ENCODE assay signal across 33 cellular contexts in genomic region chr6:82415820-82416219, GRCh38. TPM values are rescaled to one million over a fixed set of nuclear protein-coding genes. Genes with fewer than 3 reads are reported as not detected.
DNase-seq lines count a peak whose midpoint lies in the region; ATAC-seq, FAIRE-seq and TF ChIP-seq lines count a peak whose summit lies in the region.
"Had no signal": no experiment of that assay in that cellular context is flagged by ENCODE, and none has a peak within 500 bp of the region (broad histone marks: within the 10 kb centered on the region; RNA-seq: fewer than 3 reads in every experiment).

No MANE protein-coding gene starts in this region.

- no peaks in the 10 kb centered on the region for H3K9me2 ChIP-seq in PC-3 (replicated peaks; ENCODE audit: low read length)

- POLR2A ChIA-PET in PC-3 (lab: Charles Lee; ENCODE audit: unreplicated experiment) (no interaction called here), HepG2 (lab: Yijun Ruan, JAX) (no interaction called here)

- no peak for TF ChIP-seq EP300 in HepG2 (IDR thresholded peaks at IDR 0.05; ENCODE audit: low read depth in 2 of 2, low read length in 2 of 2)
- no peak for TF ChIP-seq EP300 in HepG2 (CRISPR knock-in tag; IDR thresholded peaks at IDR 0.05; ENCODE audit: borderline replicate concordance)

- DNase-seq in HFFc6 (peak; percentile 7), PC-3 (peak; percentile 32), epithelial cell of prostate (ENCODE audit: low read depth, low spot score) (no peak), NCI-H524 (lab: John Stamatoyannopoulos, UW) (no peak), HepG2 (ENCODE audit: low spot score) (no peak)
- DNase-seq in activated CD8-positive, alpha-beta memory T cell treated with anti-CD3 and anti-CD28 coated beads, Interleukin-2, amount 50 U/mL, for 48 hours: no peak
- DNase-seq: activated CD4-positive, alpha-beta T cell treated with anti-CD3 and anti-CD28 coated beads for 4 hours; activated T-cell treated with anti-CD3 and anti-CD28 coated beads for 4 hours; Caco-2; GF-D8; glutamatergic neuron; Kasumi-1; NCI-H1092 treated with DMSO at 0.1 percent for 48 hours; NCI-H187 treated with DMSO at 0.1 percent for 48 hours; pancreas; Peyer's patch; retina; stimulated activated naive B cell treated with anti-CD40 and anti-IgM and Interleukin-4, amounts not matched to agents 10 μg/mL and 1 μg/mL and 100 μg/mL, for 72 hours; substantia nigra; T1000 had no signal

- H3K27ac Mint-ChIP-seq in HFFc6: no peak overlapping the region; the same call in 1 of the 2 replicates
- H3K27ac Mint-ChIP-seq: activated naive CD4-positive, alpha-beta T cell treated with anti-CD3 and anti-CD28 coated beads, Interleukin-2, amount 50 U/mL, for 72 hours; activated T-helper 2 cell treated with anti-CD3 and anti-CD28 coated beads, Interferon-gamma antibody, Interleukin-2, Interleukin-4, amounts not matched to agents 10 μg/mL and 5 μg/mL and 100 μg/mL, durations not matched to agents 14 hours and 24 hours and 36 hours; CD14-positive monocyte; memory B cell; stimulated activated naive B cell treated with anti-CD40 and anti-IgM and Interleukin-4, amounts not matched to agents 10 μg/mL and 1 μg/mL and 100 μg/mL, for 72 hours; type B pancreatic cell had no signal

- CTCF ChIA-PET in PC-3 (lab: Charles Lee) (no interaction called here), HepG2 (lab: Yijun Ruan, JAX; ENCODE audit: low intra/inter-chr PET ratio, low total read pairs) (no interaction called here)

- no peaks in the 10 kb centered on the region for H3F3A ChIP-seq in PC-3 (ENCODE audit: low read length, unreplicated experiment)

- WGBS in HepG2 (ENCODE audit: low lambda C conversion rate): 45% methylated on average over 1 of the region's 1 CpG

- H3K4me2 ChIP-seq in PC-3 (ENCODE audit: low read length) (no peak overlapping the region), HepG2 (ENCODE audit: low read depth, low read length) (no peak overlapping the region)

- H3K9me3 Mint-ChIP-seq in HFFc6: no peaks in the 10 kb centered on the region
- H3K9me3 Mint-ChIP-seq: activated T-helper 2 cell treated with anti-CD3 and anti-CD28 coated beads, Interferon-gamma antibody, Interleukin-2, Interleukin-4, amounts not matched to agents 10 μg/mL and 5 μg/mL and 100 μg/mL, durations not matched to agents 14 hours and 24 hours and 36 hours; memory B cell; neural crest cell; stimulated activated naive B cell treated with anti-CD40 and anti-IgM and Interleukin-4, amounts not matched to agents 10 μg/mL and 1 μg/mL and 100 μg/mL, for 72 hours; type B pancreatic cell had no signal

- no peaks in the 10 kb centered on the region for H3K36me3 ChIP-seq in PC-3 (ENCODE audit: low read depth, low read length)
- no peaks in the 10 kb centered on the region for H3K36me3 ChIP-seq in HepG2 (replicated peaks in 1 of 2; ENCODE audit: control insufficient read depth in 1 of 2, insufficient read depth in 2 of 2, low read length in 2 of 2)
- H3K36me3 ChIP-seq: pancreas, Peyer's patch had no signal

- intact Hi-C loops in PC-3 (cut with micrococcal nuclease): no loop called here
- intact Hi-C loops in HepG2 (cut with micrococcal nuclease; ENCODE audit: unreplicated experiment): no loop called here

- H3K4me1 Mint-ChIP-seq in HFFc6 (ENCODE audit: low read depth): peaks cover 11% of the 10 kb centered on the region
- H3K4me1 Mint-ChIP-seq: CD14-positive monocyte; memory B cell; neural crest cell; stimulated activated naive B cell treated with anti-CD40 and anti-IgM and Interleukin-4, amounts not matched to agents 10 μg/mL and 1 μg/mL and 100 μg/mL, for 72 hours had no signal

- H3K4me1 ChIP-seq in PC-3 (ENCODE audit: insufficient read depth, low read length): peaks cover 24% of the 10 kb centered on the region
- H3K4me1 ChIP-seq in HepG2 (ENCODE audit: insufficient read depth, low read length): no peaks in the 10 kb centered on the region
- H3K4me1 ChIP-seq: Caco-2, pancreas, Peyer's patch had no signal

- no peak overlapping the region for H3K27ac ChIP-seq in PC-3 (ENCODE audit: low read length)
- H3K27ac ChIP-seq in epithelial cell of prostate: peak overlapping the region; percentile 44
- H3K27ac ChIP-seq in HepG2 (ENCODE audit: extremely low read length, insufficient read depth, low read length): no peak overlapping the region
- H3K27ac ChIP-seq: pancreas, Peyer's patch, VCaP had no signal

- no peaks in the 10 kb centered on the region for H3K9me3 ChIP-seq in PC-3 (ENCODE audit: low read length)
- no peaks in the 10 kb centered on the region for H3K9me3 ChIP-seq in HepG2 (ENCODE audit: low read length)
- H3K9me3 ChIP-seq: Caco-2, pancreas, Peyer's patch had no signal

- H4K20me1 ChIP-seq in PC-3 (ENCODE audit: low read length): no peaks in the 10 kb centered on the region
- no peaks in the 10 kb centered on the region for H4K20me1 ChIP-seq in HepG2 (ENCODE audit: insufficient read depth, low read length)

- no peak overlapping the region for H2AFZ ChIP-seq in PC-3 (ENCODE audit: low read length)
- no peak overlapping the region for H2AFZ ChIP-seq in HepG2 (ENCODE audit: low read length)

- H3K9ac ChIP-seq in PC-3 (ENCODE audit: low read length) (no peak overlapping the region), HepG2 (ENCODE audit: insufficient read depth, low read depth, low read length) (no peak overlapping the region)

- H3K27me3 Mint-ChIP-seq in HFFc6 (ENCODE audit: insufficient read depth): peaks cover 2% of the 10 kb centered on the region; the same call in 1 of the 2 replicates
- H3K27me3 Mint-ChIP-seq: memory B cell; stimulated activated naive B cell treated with anti-CD40 and anti-IgM and Interleukin-4, amounts not matched to agents 10 μg/mL and 1 μg/mL and 100 μg/mL, for 72 hours had no signal

- 0 out of 2 replicates have a peak, but pooled peaks cover 4% of the 10 kb centered on the region for H3K36me3 Mint-ChIP-seq in HFFc6 (ENCODE audit: low read depth)
- H3K36me3 Mint-ChIP-seq: activated naive CD4-positive, alpha-beta T cell treated with anti-CD3 and anti-CD28 coated beads, Interleukin-2, amount 50 U/mL, for 72 hours; CD14-positive monocyte; memory B cell; stimulated activated naive B cell treated with anti-CD40 and anti-IgM and Interleukin-4, amounts not matched to agents 10 μg/mL and 1 μg/mL and 100 μg/mL, for 72 hours; type B pancreatic cell had no signal

- no peak for FAIRE-seq in HepG2 (lab: Jason Lieb, UNC)
- FAIRE-seq: colon, endothelial cell of umbilical vein, H54, pancreas had no signal

- H3K79me2 ChIP-seq in PC-3 (ENCODE audit: low read length): no peaks in the 10 kb centered on the region
- no peaks in the 10 kb centered on the region for H3K79me2 ChIP-seq in HepG2 (ENCODE audit: insufficient read depth, low read length)

- no peak overlapping the region for H3K4me3 Mint-ChIP-seq in HFFc6
- H3K4me3 Mint-ChIP-seq: CD14-positive monocyte; memory B cell; neural crest cell; stimulated activated naive B cell treated with anti-CD40 and anti-IgM and Interleukin-4, amounts not matched to agents 10 μg/mL and 1 μg/mL and 100 μg/mL, for 72 hours; type B pancreatic cell had no signal

- H3K4me3 ChIP-seq in PC-3 (ENCODE audit: low read length) (no peak overlapping the region), HepG2 (replicated peaks in 1 of 3; ENCODE audit: insufficient read depth in 1 of 3, low read depth in 2 of 3, low read length in 3 of 3) (no peak overlapping the region)
- H3K4me3 ChIP-seq: pancreas, Peyer's patch, skin epidermis had no signal

- no peak for TF ChIP-seq RAD21 in HepG2 (CRISPR knock-in tag; IDR thresholded peaks at IDR 0.05)

- BruUV-seq in PC-3 (replicated peaks; lab: Mats Ljungman, UMichigan) (no TSS peak), HepG2 (replicated peaks; lab: Mats Ljungman, UMichigan) (no TSS peak)

- in situ Hi-C loops in HepG2 (cut with HindIII; ENCODE audit: extremely low pct_ligation_motif_present, low pct_unique_long_range_greater_than_20kb): no loop called here

- no peak for TF ChIP-seq CTCF in HFFc6 (IDR thresholded peaks at IDR 0.05)
- TF ChIP-seq CTCF in PC-3 (conservative IDR thresholded peaks at IDR 0.05; ENCODE audit: low read depth, low read length): no peak
- no peak for TF ChIP-seq CTCF in HepG2 (CRISPR knock-in tag; IDR thresholded peaks at IDR 0.05)

- H3K27me3 ChIP-seq in PC-3 (ENCODE audit: low read length): no peaks in the 10 kb centered on the region
- H3K27me3 ChIP-seq in HepG2 (ENCODE audit: control insufficient read depth in 1 of 2, insufficient read depth in 2 of 2, low read length in 2 of 2): peaks cover 0 to 1% of the 10 kb centered on the region in 2 experiments; a peak in 1 of 5 replicates
- H3K27me3 ChIP-seq: pancreas, Peyer's patch had no signal

- TF ChIP-seq POLR2A in GM18505 (IDR thresholded peaks at IDR 0.05; ENCODE audit: borderline replicate concordance, extremely low read depth, insufficient read depth, insufficient read length) (no peak), HepG2 (IDR thresholded peaks at IDR 0.05; ENCODE audit: insufficient read depth in 1 of 2, low read depth in 2 of 2, low read length in 2 of 2) (no peak)

- ATAC-seq in PC-3 (no peak), GM18505 (IDR thresholded peaks at IDR 0.05; ENCODE audit: unreplicated experiment) (no peak), HepG2 (no peak)
- ATAC-seq: activated naive CD4-positive, alpha-beta T cell treated with anti-CD3 and anti-CD28 coated beads, Interleukin-2, amount 50 U/mL, for 72 hours; left lobe of liver; pancreas; stimulated activated naive B cell treated with anti-CD40 and anti-IgM and Interleukin-4, amounts not matched to agents 10 μg/mL and 1 μg/mL and 100 μg/mL, for 72 hours had no signal

RNA-seq across cellular contexts. Expression of gene TPBG, which starts 52.2 kb away (rescaled TPM):
- 100 to 1,000 TPM in 1 of 6 experiments, 10 to 100 TPM in 5; 70.0 to 123 (median 84.6) TPM for total RNA-seq in HFFc6 (2021; fragmentation: NEBNext Ultra II Directional; extraction: Animal tissue kit (Norgen Biotek cat#: 25700))
- total RNA-seq in PC-3 (2014; rRNA removed) (43.0 and 49.6 TPM in 2 replicates), HepG2 (2016; rRNA removed; fragmentation: Illumina TruSeq; extraction: Trizol) (0.39 and 0.75 TPM in 2 replicates)
- total RNA-seq in HepG2 (2016; cell fraction: cytosol; rRNA removed; fragmentation: Illumina TruSeq; extraction: Trizol; ENCODE audit: low read depth): 0.09 TPM in 1 of 2 replicates, not detected in the other
- total RNA-seq in HepG2 (2016; cell fraction: insoluble cytoplasmic fraction; rRNA removed; fragmentation: Illumina TruSeq; extraction: Trizol): 0.31 and 0.84 TPM in 2 replicates
- 0.12 and 0.14 TPM in 2 replicates for total RNA-seq in HepG2 (2016; cell fraction: membrane; rRNA removed; fragmentation: Illumina TruSeq; extraction: Trizol)
- 0.81 and 0.94 TPM in 2 replicates for total RNA-seq in HepG2 (2016; cell fraction: nucleus; rRNA removed; fragmentation: Illumina TruSeq; extraction: Trizol)
- 0.73 and 0.82 TPM in 2 replicates for polyA plus RNA-seq in HepG2 (2011; rRNA removed)
- 0.28 and 0.35 TPM in 2 replicates for polyA plus RNA-seq in HepG2 (2011; cell fraction: cytosol; rRNA removed)
- polyA plus RNA-seq in HepG2 (2011; cell fraction: nucleus; rRNA removed): 1.4 and 1.6 TPM in 2 replicates
- polyA plus RNA-seq in HepG2 (2012): 0.11 and 0.41 TPM in 2 replicates
- 0.05 and 0.07 TPM in 2 replicates for polyA plus RNA-seq in HepG2 (2016; cell fraction: cytosol; fragmentation: Illumina TruSeq; extraction: Trizol; ENCODE audit: low read depth)
- polyA plus RNA-seq in HepG2 (2016; cell fraction: insoluble cytoplasmic fraction; fragmentation: Illumina TruSeq; extraction: Trizol; ENCODE audit: low read depth): 0.32 and 0.43 TPM in 2 replicates
- polyA plus RNA-seq in HepG2 (2016; cell fraction: membrane; fragmentation: Illumina TruSeq; extraction: Trizol; ENCODE audit: low read depth): 0.07 and 0.10 TPM in 2 replicates
- polyA plus RNA-seq in HepG2 (2016; cell fraction: nucleus; fragmentation: Illumina TruSeq; extraction: Trizol; ENCODE audit: insufficient read depth, low read depth): 1.6 TPM in 2 replicates
- 0.56 and 13.9 TPM in 2 replicates for polyA minus RNA-seq in HepG2 (2011; rRNA and poly(A)+ RNA removed; ENCODE audit: low replicate concordance)
- 0.89 and 1.2 TPM in 2 replicates for polyA minus RNA-seq in HepG2 (2011; cell fraction: cytosol; rRNA and poly(A)+ RNA removed)
- 0.75 and 0.77 TPM in 2 replicates for polyA minus RNA-seq in HepG2 (2011; cell fraction: nucleus; rRNA and poly(A)+ RNA removed)
- total RNA-seq: activated T-helper 2 cell treated with anti-CD3 and anti-CD28 coated beads, Interferon-gamma antibody, Interleukin-2, Interleukin-4, amounts not matched to agents 10 μg/mL and 5 μg/mL and 100 μg/mL, durations not matched to agents 14 hours and 24 hours and 36 hours had no signal

Comparison
In these comparisons a context has a peak if more than half of its experiments do, and no peak if none do; other contexts are left out.
1. DNase-seq: peak in HFFc6 (single experiment) and PC-3 (single experiment); none in epithelial cell of prostate (single experiment), activated CD8-positive, alpha-beta memory T cell treated with anti-CD3 and anti-CD28 coated beads, Interleukin-2, amount 50 U/mL, for 48 hours (single experiment), NCI-H524 (0 of 2) and HepG2 (single experiment).
2. RNA of gene TPBG, which starts 52.2 kb away (total RNA-seq): 70.0 to 123 TPM in HFFc6 and 43.0 to 49.6 TPM in PC-3; 0.09 to 0.94 TPM in HepG2; every median in the first group is over 10 times any median in the second.